In genomic region chr17:39132192-39132600, GRCh38 we compare ENCODE assay signal across 12 cellular contexts. TPM values are rescaled to one million over a fixed set of nuclear protein-coding genes. Genes with fewer than 3 reads are reported as not detected.
A peak's percentile ranks its signal among the peaks of the same experiment; 100 is the strongest.
DNase-seq lines count a peak whose midpoint lies in the region; ATAC-seq and TF ChIP-seq lines count a peak whose summit lies in the region.
"Had no signal": no experiment of that assay in that cellular context is flagged by ENCODE, and none has a peak within 500 bp of the region (broad histone marks: within the 10 kb centered on the region; RNA-seq: fewer than 3 reads in every experiment).

No MANE protein-coding gene starts in this region.

- no peaks in the 10 kb centered on the region for H3K9me3 ChIP-seq in right cardiac atrium (ENCODE audit: control insufficient read depth, low read length)

- peaks cover 42% of the 10 kb centered on the region for H3K4me1 Mint-ChIP-seq in HFFc6 (ENCODE audit: low read depth)

- peak; percentile 71 to 74 for ATAC-seq in right cardiac atrium
- no peak for ATAC-seq in HG02763 (IDR thresholded peaks at IDR 0.05; ENCODE audit: unreplicated experiment)

- DNase-seq in HFFc6 (peak; percentile 88), astrocyte of the hippocampus (ENCODE audit: low read depth, low spot score) (peak; percentile 72), right cardiac atrium (peak in 2 of 3 donors; percentile 36 to 61), smooth muscle cell of the brain vasculature (ENCODE audit: low read depth, low spot score) (peak; percentile 33), DMS153 treated with DMSO at 0.1 percent for 48 hours (lab: John Stamatoyannopoulos, UW; ENCODE audit: unreplicated experiment) (no peak)
- no peak for DNase-seq in stimulated activated CD4-positive, alpha-beta T cell treated with anti-CD3 and anti-CD28 coated beads, Interleukin-12 subunit alpha, Interleukin-12 subunit beta, amount 100 ng/mL, for 4 hours
- DNase-seq: activated T-cell treated with anti-CD3 and anti-CD28 coated beads, Interleukin-2, amount 50 U/mL, for 24 hours; hippocampal formation; NCI-H1092 treated with DMSO at 0.1 percent for 48 hours had no signal

- H3K27ac Mint-ChIP-seq in HFFc6 = peak overlapping the region; percentile 93
- H3K27ac Mint-ChIP-seq: activated T-cell treated with anti-CD3 and anti-CD28 coated beads, Interleukin-2, amount 50 U/mL, for 24 hours; stimulated activated naive CD8-positive, alpha-beta T cell treated with anti-CD3 and anti-CD28 coated beads, Interleukin-15, Interleukin-2, amounts not matched to agents 100 ng/mL and 50 ng/mL, for 24 hours had no signal

- H3K4me1 ChIP-seq in right cardiac atrium (ENCODE audit: control insufficient read depth, insufficient read depth, low read length) = no peaks in the 10 kb centered on the region

- H3K4me3 ChIP-seq in right cardiac atrium (ENCODE audit: low read length) = no peak overlapping the region

- H3K4me3 Mint-ChIP-seq in HFFc6 = peak overlapping the region; percentile 29
- H3K4me3 Mint-ChIP-seq: activated T-cell treated with anti-CD3 and anti-CD28 coated beads, Interleukin-2, amount 50 U/mL, for 24 hours; stimulated activated naive CD8-positive, alpha-beta T cell treated with anti-CD3 and anti-CD28 coated beads, Interleukin-15, Interleukin-2, amounts not matched to agents 100 ng/mL and 50 ng/mL, for 24 hours had no signal

- WGBS in right cardiac atrium = 64% methylated on average over 7 of the region's 7 CpGs

- intact Hi-C loops in right cardiac atrium (cut with DNase I) = no loop called here

- H3K27me3 ChIP-seq in right cardiac atrium (ENCODE audit: control insufficient read depth, insufficient read depth) = no peaks in the 10 kb centered on the region

- TF ChIP-seq CTCF in HFFc6 (IDR thresholded peaks at IDR 0.05) = no peak

- H3K9me3 Mint-ChIP-seq in HFFc6 = no peaks in the 10 kb centered on the region
- H3K9me3 Mint-ChIP-seq: activated T-cell treated with anti-CD3 and anti-CD28 coated beads, Interleukin-2, amount 50 U/mL, for 24 hours; stimulated activated naive CD8-positive, alpha-beta T cell treated with anti-CD3 and anti-CD28 coated beads, Interleukin-15, Interleukin-2, amounts not matched to agents 100 ng/mL and 50 ng/mL, for 24 hours had no signal

- H3K27ac ChIP-seq in right cardiac atrium (ENCODE audit: low read length) = no peak overlapping the region
- H3K27ac ChIP-seq: VCaP had no signal

- no peaks in the 10 kb centered on the region for H3K36me3 Mint-ChIP-seq in HFFc6 (ENCODE audit: low read depth)

- H3K27me3 Mint-ChIP-seq in HFFc6 (ENCODE audit: insufficient read depth) = peaks cover 2% of the 10 kb centered on the region; the same call in 1 of the 2 replicates
- H3K27me3 Mint-ChIP-seq: activated T-cell treated with anti-CD3 and anti-CD28 coated beads, Interleukin-2, amount 50 U/mL, for 24 hours; stimulated activated naive CD8-positive, alpha-beta T cell treated with anti-CD3 and anti-CD28 coated beads, Interleukin-15, Interleukin-2, amounts not matched to agents 100 ng/mL and 50 ng/mL, for 24 hours had no signal

RNA-seq across cellular contexts. Expression of gene PLXDC1, which starts 19.2 kb away (rescaled TPM):
- total RNA-seq in HFFc6 (2021; fragmentation: NEBNext Ultra II Directional; extraction: Animal tissue kit (Norgen Biotek cat#: 25700)) = 1 to 10 TPM in 2 of 6 experiments, under 1 TPM in 4; 0.20 to 2.2 (median 0.69) TPM
- total RNA-seq in right cardiac atrium = 10 to 100 TPM in 1 of 4 donors, 1 to 10 TPM in 3; 4.4 to 14.6 (median 5.8) TPM
- polyA plus RNA-seq in right cardiac atrium = 13.0 TPM

RNA-seq across cellular contexts. Expression of gene ARL5C, which starts 33.8 kb away (rescaled TPM):
- not detected for total RNA-seq in HFFc6 (2021; fragmentation: NEBNext Ultra II Directional; extraction: Animal tissue kit (Norgen Biotek cat#: 25700))
- total RNA-seq in right cardiac atrium = not detected
- not detected for polyA plus RNA-seq in right cardiac atrium

Comparison
In these comparisons a context has a peak if more than half of its experiments do, and no peak if none do; other contexts are left out.
1. DNase-seq: peak in HFFc6 (single experiment), astrocyte of the hippocampus (single experiment), right cardiac atrium (2 of 3) and smooth muscle cell of the brain vasculature (single experiment); none in stimulated activated CD4-positive, alpha-beta T cell treated with anti-CD3 and anti-CD28 coated beads, Interleukin-12 subunit alpha, Interleukin-12 subunit beta, amount 100 ng/mL, for 4 hours (single experiment) and DMS153 treated with DMSO at 0.1 percent for 48 hours (single experiment).